In the genomic region with DNA sequence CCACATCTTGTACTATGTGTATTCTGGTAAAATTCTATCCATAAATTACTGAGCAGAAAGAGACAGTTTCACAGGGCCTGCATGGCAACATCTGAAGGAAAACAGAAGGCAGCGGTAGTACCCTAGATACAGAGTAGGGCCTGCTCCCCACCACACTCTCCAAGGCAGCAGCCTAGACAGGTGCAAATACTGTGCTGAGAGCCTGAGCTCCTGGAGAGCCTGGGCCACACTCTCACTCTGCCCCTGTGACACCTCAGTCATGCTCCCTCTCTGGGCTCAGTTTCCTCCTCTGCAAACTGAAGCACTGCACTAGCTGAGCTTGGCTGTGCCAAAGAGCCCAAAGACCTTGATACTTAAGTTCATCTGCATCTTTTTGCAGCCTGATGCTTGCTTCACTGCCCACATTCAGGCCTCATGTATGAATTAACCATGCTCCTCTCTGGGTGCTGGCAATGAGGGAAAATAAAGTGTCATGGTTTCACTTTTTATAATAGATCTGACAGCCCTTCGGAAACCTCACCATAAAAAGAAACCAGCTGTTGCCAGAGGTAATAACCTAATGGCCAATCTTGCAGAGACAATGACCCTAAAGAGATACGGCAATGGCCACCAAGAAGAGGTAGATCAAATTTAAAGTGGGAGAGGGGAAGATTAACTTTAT, we compare ENCODE assay signal across 12 cellular contexts.
DNase-seq lines count a peak whose midpoint lies in the region; ATAC-seq and TF ChIP-seq lines count a peak whose summit lies in the region.
"Had no signal": no experiment of that assay in that cellular context is flagged by ENCODE, and none has a peak within 500 bp of the region (broad histone marks: within the 10 kb centered on the region; RNA-seq: fewer than 3 reads in every experiment).

No MANE protein-coding gene starts in this region.

- no peaks in the 10 kb centered on the region for H3K9me3 Mint-ChIP-seq in activated naive CD8-positive, alpha-beta T cell treated with anti-CD3 and anti-CD28 coated beads for 36 hours

- peaks cover 2% of the 10 kb centered on the region for H3K36me3 Mint-ChIP-seq in activated naive CD8-positive, alpha-beta T cell treated with anti-CD3 and anti-CD28 coated beads for 36 hours

- peaks cover 9% of the 10 kb centered on the region for H3K4me1 Mint-ChIP-seq in activated naive CD8-positive, alpha-beta T cell treated with anti-CD3 and anti-CD28 coated beads for 36 hours

- ATAC-seq in GM18519 (IDR thresholded peaks at IDR 0.05; ENCODE audit: low FRiP score, unreplicated experiment) = peak; percentile 64
- peak; percentile 80 for ATAC-seq in GM21367 (IDR thresholded peaks at IDR 0.05; ENCODE audit: unreplicated experiment)
- peak; percentile 78 for ATAC-seq in HG03108 (IDR thresholded peaks at IDR 0.05; ENCODE audit: unreplicated experiment)
- ATAC-seq: right cardiac atrium had no signal

- H3K36me3 ChIP-seq in WERI-Rb-1 = no peaks in the 10 kb centered on the region; the same call in 1 of the 2 replicates

- TF ChIP-seq CTCF in WERI-Rb-1 (IDR thresholded peaks at IDR 0.05; ENCODE audit: low read depth, low read length) = no peak

- peak overlapping the region; percentile 26 for H3K27ac Mint-ChIP-seq in activated naive CD8-positive, alpha-beta T cell treated with anti-CD3 and anti-CD28 coated beads for 36 hours
- H3K27ac Mint-ChIP-seq: endodermal cell had no signal

- H3K9me3 ChIP-seq in WERI-Rb-1 (ENCODE audit: severe bottlenecking) = no peaks in the 10 kb centered on the region

- no peaks in the 10 kb centered on the region for H3K27me3 Mint-ChIP-seq in activated naive CD8-positive, alpha-beta T cell treated with anti-CD3 and anti-CD28 coated beads for 36 hours

- H3K4me3 Mint-ChIP-seq in activated naive CD8-positive, alpha-beta T cell treated with anti-CD3 and anti-CD28 coated beads for 36 hours = no peak overlapping the region
- H3K4me3 Mint-ChIP-seq: endodermal cell had no signal

- no peak overlapping the region for H3K4me3 ChIP-seq in WERI-Rb-1 (ENCODE audit: low read depth, low read length)

- H3K27me3 ChIP-seq in WERI-Rb-1 (ENCODE audit: insufficient read depth, low read depth, severe bottlenecking) = no peaks in the 10 kb centered on the region

- H3K27ac ChIP-seq in WERI-Rb-1 = no peak overlapping the region
- H3K27ac ChIP-seq: RWPE1 had no signal

- no peak for DNase-seq in activated naive CD8-positive, alpha-beta T cell treated with anti-CD3 and anti-CD28 coated beads for 36 hours
- no peak for DNase-seq in WERI-Rb-1
- no peak for DNase-seq in RKO (ENCODE audit: low spot score)
- no peak for DNase-seq in NCI-H69 (lab: John Stamatoyannopoulos, UW)
- DNase-seq in NOMO-1 treated with DMSO at 0.1 percent for 48 hours (lab: John Stamatoyannopoulos, UW; ENCODE audit: unreplicated experiment) = no peak
- DNase-seq: activated CD8-positive, alpha-beta memory T cell treated with anti-CD3 and anti-CD28 coated beads, Interleukin-2, amount 50 U/mL, for 4 hours; endodermal cell; right cardiac atrium had no signal
